8 cellular contexts compared by ENCODE assay signal in genomic region chr4:177441803-177442622, GRCh38. TPM values are rescaled to one million over a fixed set of nuclear protein-coding genes. Genes with fewer than 3 reads are reported as not detected.
DNase-seq lines count a peak whose midpoint lies in the region; TF ChIP-seq lines count a peak whose summit lies in the region.

Gene AGA, minus strand, starts transcription at chr4:177442437. Its CDS starts 62 bp downstream, at chr4:177442375.

- no peaks in the 10 kb centered on the region for H3K79me1 ChIP-seq in H9 (ENCODE audit: insufficient read depth, low read depth, low read length, poor library complexity, severe bottlenecking)
- no peaks in the 10 kb centered on the region for H3K79me1 ChIP-seq in neuronal stem cell (ENCODE audit: low read depth, low read length)

- H3K9ac ChIP-seq in H9 (ENCODE audit: extremely low read depth, insufficient read length, low read length) = peak within 1 kb of the TSS; percentile 91
- H3K9ac ChIP-seq in neuronal stem cell (ENCODE audit: low read depth, low read length, poor library complexity) = peak within 1 kb of the TSS; percentile 96

- H3K27ac Mint-ChIP-seq in H9 = peak within 1 kb of the TSS; percentile 97 to 99 (median 98)

- H3K27me3 ChIP-seq in H9 (ENCODE audit: insufficient read depth, low read length) = no peaks in the 10 kb centered on the region
- H3K27me3 ChIP-seq in MG63 = no peaks in the 10 kb centered on the region
- no peaks in the 10 kb centered on the region for H3K27me3 ChIP-seq in SJSA1 (replicated peaks)
- H3K27me3 ChIP-seq in neuronal stem cell (ENCODE audit: control insufficient read depth in 3 of 3, insufficient read depth in 3 of 3, low read depth in 1 of 3, low read length in 3 of 3) = no peaks in the 10 kb centered on the region

- H3K18ac ChIP-seq in H9 (ENCODE audit: insufficient read length, low read depth, low read length) = peak within 1 kb of the TSS; percentile 94
- H3K18ac ChIP-seq in neuronal stem cell (ENCODE audit: low read length) = peak within 1 kb of the TSS; percentile 99

- peak within 1 kb of the TSS; percentile 61 for H3K4me3 ChIP-seq in MG63
- peak within 1 kb of the TSS; percentile 59 for H3K4me3 ChIP-seq in SJSA1
- H3K4me3 ChIP-seq in neuronal stem cell (ENCODE audit: low read length in 2 of 2) = peak within 1 kb of the TSS; percentile 93

- H4K8ac ChIP-seq in H9 (replicated peaks; ENCODE audit: insufficient read length, low read depth, low read length) (no peak within 1 kb of the TSS), neuronal stem cell (ENCODE audit: low read depth, low read length) (no peak within 1 kb of the TSS)

- peak; percentile 93 for DNase-seq in G401 (ENCODE audit: low spot score)
- DNase-seq in H9 = peak; percentile 94
- DNase-seq in MG63 = peak; percentile 96
- DNase-seq in SJSA1 (ENCODE audit: low read depth in 1 of 2, low spot score in 2 of 2) = peak; percentile 92 to 94
- DNase-seq in activated naive CD4-positive, alpha-beta T cell treated with Interleukin-2 at 50 U/mL for 16 hours = peak; percentile 97
- peak; percentile 94 for DNase-seq in foreskin melanocyte
- DNase-seq in neuronal stem cell (ENCODE audit: low spot score) = peak; percentile 86

- peak within 1 kb of the TSS; percentile 70 for H2BK5ac ChIP-seq in H9 (ENCODE audit: insufficient read length, low read length)
- no peak within 1 kb of the TSS for H2BK5ac ChIP-seq in neuronal stem cell (ENCODE audit: low read length)

- H3K27me3 Mint-ChIP-seq in H9 (ENCODE audit: low read depth) = no peaks in the 10 kb centered on the region; the same call in 1 of the 2 replicates

- peaks cover 30 to 37% of the 10 kb centered on the region in 2 experiments for H3K4me1 Mint-ChIP-seq in H9

- no peak within 1 kb of the TSS for H3K23ac ChIP-seq in H9 (ENCODE audit: insufficient read length, low read depth, low read length)
- peak within 1 kb of the TSS; percentile 83 for H3K23ac ChIP-seq in neuronal stem cell (ENCODE audit: low read depth, low read length, poor library complexity)

- H3K56ac ChIP-seq in H9 (ENCODE audit: insufficient read length, low read depth, low read length) = no peak within 1 kb of the TSS

- no peaks in the 10 kb centered on the region for H4K20me1 ChIP-seq in H9 (ENCODE audit: control insufficient read depth, insufficient read depth, insufficient read length)

- peak within 1 kb of the TSS; percentile 86 for H3K4me2 ChIP-seq in H9 (ENCODE audit: insufficient read depth, insufficient read length, low read length)
- H3K4me2 ChIP-seq in neuronal stem cell (ENCODE audit: insufficient read depth, low read length, poor library complexity, severe bottlenecking) = peak within 1 kb of the TSS; percentile 50

- no peaks in the 10 kb centered on the region for H3K79me2 ChIP-seq in H9 (ENCODE audit: insufficient read depth, low read length)

- peak within 1 kb of the TSS; percentile 81 to 83 for H3K4me3 Mint-ChIP-seq in H9

- H4K91ac ChIP-seq in H9 (ENCODE audit: insufficient read length, low read depth, low read length) = no peak within 1 kb of the TSS
- H4K91ac ChIP-seq in neuronal stem cell (ENCODE audit: low read depth, low read length, poor library complexity) = peak within 1 kb of the TSS; percentile 95

- WGBS in H9 (ENCODE audit: extremely low coverage, insufficient read length, low lambda C conversion rate) = no CpG with 5 or more reads among the region's 60 CpGs
- WGBS in neuronal stem cell (ENCODE audit: extremely low coverage in 2 of 2, insufficient read length in 2 of 2, insufficient replicate concordance in 1 of 2), 2 donors = no CpG with 5 or more reads among the region's 60 CpGs

- H3K36me3 ChIP-seq in MG63 (no peaks in the 10 kb centered on the region), SJSA1 (no peaks in the 10 kb centered on the region; the same call in 1 of the 2 replicates), neuronal stem cell (replicated peaks in 1 of 2; ENCODE audit: control insufficient read depth in 2 of 2, insufficient read depth in 2 of 2, low read length in 2 of 2) (peaks cover 0 to 15% of the 10 kb centered on the region in 2 donors)

- peaks cover 0 to 7% (median 3%) of the 10 kb centered on the region in 3 experiments; a peak in 3 of 7 replicates for H3K36me3 Mint-ChIP-seq in H9 (ENCODE audit: insufficient read depth in 1 of 3, low read depth in 3 of 3)

- H3T11ph ChIP-seq in H9 (ENCODE audit: low read length) = peak within 1 kb of the TSS; percentile 54

- H2BK20ac ChIP-seq in H9 (ENCODE audit: low read depth, low read length, poor library complexity, severe bottlenecking) = no peak within 1 kb of the TSS

- H2BK12ac ChIP-seq in H9 (ENCODE audit: insufficient read length, low read depth, low read length) = no peak within 1 kb of the TSS
- no peak within 1 kb of the TSS for H2BK12ac ChIP-seq in neuronal stem cell (ENCODE audit: low read length)

- no peaks in the 10 kb centered on the region for H3K9me3 ChIP-seq in H9 (ENCODE audit: control insufficient read depth, low read depth, low read length)
- no peaks in the 10 kb centered on the region for H3K9me3 ChIP-seq in MG63
- no peaks in the 10 kb centered on the region for H3K9me3 ChIP-seq in SJSA1 (replicated peaks)
- no peaks in the 10 kb centered on the region for H3K9me3 ChIP-seq in neuronal stem cell (replicated peaks in 1 of 2; ENCODE audit: control insufficient read depth in 2 of 2, insufficient read depth in 1 of 2, low read depth in 1 of 2, low read length in 2 of 2)

- H2AFZ ChIP-seq in H9 (ENCODE audit: low read length) = peak within 1 kb of the TSS; percentile 70
- H2AFZ ChIP-seq in neuronal stem cell (ENCODE audit: low read length) = peak within 1 kb of the TSS; percentile 99

- no peaks in the 10 kb centered on the region for H3K9me3 Mint-ChIP-seq in H9

- peaks cover 11% of the 10 kb centered on the region for H3K23me2 ChIP-seq in H9 (ENCODE audit: insufficient read length, low read depth, low read length, poor library complexity, severe bottlenecking)

- in situ Hi-C loops in G401 (cut with HindIII; ENCODE audit: low sequenced_read_pairs) = no loop called here

- peaks cover 6% of the 10 kb centered on the region; the same call in 1 of the 2 replicates for H3K4me1 ChIP-seq in H9 (ENCODE audit: insufficient read depth, low read length)
- peaks cover 13% of the 10 kb centered on the region for H3K4me1 ChIP-seq in SJSA1 (replicated peaks)
- peaks cover 4 to 11% of the 10 kb centered on the region in 2 donors for H3K4me1 ChIP-seq in neuronal stem cell (ENCODE audit: control insufficient read depth in 2 of 2, insufficient read depth in 1 of 2, low read depth in 1 of 2, low read length in 2 of 2)

- H4K5ac ChIP-seq in H9 (ENCODE audit: insufficient read length, low read depth, low read length) = peak within 1 kb of the TSS; percentile 93

- H2BK120ac ChIP-seq in H9 (ENCODE audit: low read depth, low read length, poor library complexity, severe bottlenecking) (peak within 1 kb of the TSS; percentile 52), neuronal stem cell (ENCODE audit: low read depth, low read length) (no peak within 1 kb of the TSS)

- TF ChIP-seq CTCF in H9 (conservative IDR thresholded peaks at IDR 0.05) = no peak
- TF ChIP-seq CTCF in subcutaneous adipose tissue (IDR thresholded peaks at IDR 0.05; ENCODE audit: low read depth) = no peak

- no peak within 1 kb of the TSS for H3K4ac ChIP-seq in H9 (ENCODE audit: low read depth, low read length)
- H3K4ac ChIP-seq in neuronal stem cell (ENCODE audit: low read length) = no peak within 1 kb of the TSS

- H2AK5ac ChIP-seq in H9 (ENCODE audit: insufficient read length, low read length) (no peak within 1 kb of the TSS), neuronal stem cell (ENCODE audit: low read depth, low read length) (no peak within 1 kb of the TSS)

- no peak within 1 kb of the TSS for H2BK15ac ChIP-seq in H9 (ENCODE audit: low read depth, low read length)
- H2BK15ac ChIP-seq in neuronal stem cell (ENCODE audit: low read length) = no peak within 1 kb of the TSS

- H3K14ac ChIP-seq in H9 (ENCODE audit: insufficient read depth, low read length) = peak within 1 kb of the TSS; percentile 98
- peak within 1 kb of the TSS; percentile 59 for H3K14ac ChIP-seq in neuronal stem cell (ENCODE audit: low read length)

- H3K27ac ChIP-seq in H9 (ENCODE audit: insufficient read length, low read depth, low read length) = peak within 1 kb of the TSS; percentile 89
- H3K27ac ChIP-seq in SJSA1 = peak within 1 kb of the TSS; percentile 74
- peak within 1 kb of the TSS; percentile 98 for H3K27ac ChIP-seq in neuronal stem cell (replicated peaks; ENCODE audit: low read length)

RNA-seq across cellular contexts. Expression of gene AGA, which starts in this region (rescaled TPM):
- total RNA-seq in G401 (2014; rRNA removed; shearing (Covaris generic)) = 8.1 and 14.5 TPM in 2 replicates
- total RNA-seq in H9 (2021) (10.0 and 11.3 TPM in 2 replicates), subcutaneous adipose tissue (10 to 100 TPM; 21.1 to 27.7 (median 24.3) TPM)
- 19.0 and 28.3 TPM in 2 replicates for total RNA-seq in MG63 (2014; rRNA removed; shearing (Covaris generic); ENCODE audit: low replicate concordance)
- total RNA-seq in SJSA1 (2014; rRNA removed; shearing (Covaris generic)) = 16.0 and 18.7 TPM in 2 replicates
- polyA plus RNA-seq in neuronal stem cell (2013, experiment 1 of 2) = 5.7 TPM
- polyA plus RNA-seq in neuronal stem cell (2013, experiment 2 of 2) = 6.0 TPM

Comparison
In these comparisons a context has a peak if more than half of its experiments do, and no peak if none do; other contexts are left out.
1. Peak in every context shown above with its lines: DNase-seq, H3K4me3 ChIP-seq and H3K27ac ChIP-seq.